In genomic region chr6:39029156-39030011, GRCh38 we compare ENCODE assay signal across 9 cellular contexts. TPM values are rescaled to one million over a fixed set of nuclear protein-coding genes. Genes with fewer than 3 reads are reported as not detected.
DNase-seq lines count a peak whose midpoint lies in the region; ATAC-seq, FAIRE-seq and TF ChIP-seq lines count a peak whose summit lies in the region.
"Had no signal": no experiment of that assay in that cellular context is flagged by ENCODE, and none has a peak within 500 bp of the region (broad histone marks: within the 10 kb centered on the region; RNA-seq: fewer than 3 reads in every experiment).

No MANE protein-coding gene starts in this region.

- H3K23ac ChIP-seq in H1 (ENCODE audit: insufficient read length) (no peak overlapping the region), neuronal stem cell (ENCODE audit: low read depth, low read length, poor library complexity) (no peak overlapping the region)

- DNase-seq in GM06990 (ENCODE audit: extremely low read depth, insufficient read length), result no peak
- peak; percentile 62 for DNase-seq in UCSD-AML1 (lab: John Stamatoyannopoulos, UW; ENCODE audit: unreplicated experiment)
- peak in 1 of 2 experiments; percentile 93 for DNase-seq in H1 (ENCODE audit: low read depth in 1 of 2, low spot score in 2 of 2)
- peak; percentile 23 for DNase-seq in neuronal stem cell (ENCODE audit: low spot score)
- DNase-seq in NCI-H1105 (lab: John Stamatoyannopoulos, UW), result no peak
- no peak for DNase-seq in T1000 (lab: John Stamatoyannopoulos, UW)

- H3K9ac ChIP-seq in H1 (replicated peaks in 1 of 4; ENCODE audit: extremely low read depth in 1 of 4, low read depth in 3 of 4, low read length in 3 of 4), result no peak overlapping the region
- no peak overlapping the region for H3K9ac ChIP-seq in neuronal stem cell (ENCODE audit: low read depth, low read length, poor library complexity)

- no peak overlapping the region for H3K56ac ChIP-seq in H1 (replicated peaks; ENCODE audit: insufficient read length, low read depth, low read length)

- TF ChIP-seq CTCF in GM06990 (IDR thresholded peaks at IDR 0.05; ENCODE audit: insufficient read depth, low read length, poor library complexity, severe bottlenecking) (peak; percentile 98), H1 (IDR thresholded peaks at IDR 0.05; ENCODE audit: control extremely low read depth in 1 of 3, insufficient read depth in 1 of 3, low read depth in 1 of 3, low read length in 3 of 3) (peak; percentile 81 to 97 (median 97))

- no peaks in the 10 kb centered on the region for H3K9me3 ChIP-seq in H1 (ENCODE audit: insufficient read depth in 2 of 2, low read depth in 1 of 2, low read length in 1 of 2)
- no peaks in the 10 kb centered on the region for H3K9me3 ChIP-seq in neuronal stem cell (replicated peaks in 1 of 2; ENCODE audit: control insufficient read depth in 2 of 2, insufficient read depth in 1 of 2, low read depth in 1 of 2, low read length in 2 of 2)

- peak; percentile 60 for FAIRE-seq in H1 (lab: Jason Lieb, UNC)

- TF ChIP-seq EP300 in H1 (IDR thresholded peaks at IDR 0.05; ENCODE audit: borderline replicate concordance in 1 of 2, low read depth in 2 of 2, low read length in 2 of 2), result no peak

- no peak overlapping the region for H2BK5ac ChIP-seq in H1 (ENCODE audit: low read depth, low read length)
- H2BK5ac ChIP-seq in neuronal stem cell (ENCODE audit: low read length), result peak overlapping the region; percentile 43

- H3K23me2 ChIP-seq in H1 (ENCODE audit: low read depth, low read length), result no peaks in the 10 kb centered on the region; the same call in 1 of the 2 replicates

- H3K4me3 ChIP-seq in GM06990 (replicated peaks; ENCODE audit: low read depth, low read length), result no peak overlapping the region
- H3K4me3 ChIP-seq in H1 (ENCODE audit: extremely low read depth in 1 of 4, insufficient read depth in 2 of 4, low read depth in 3 of 4, low read length in 4 of 4), result no peak overlapping the region
- no peak overlapping the region for H3K4me3 ChIP-seq in neuronal stem cell (ENCODE audit: low read length in 2 of 2)

- H3K36me3 ChIP-seq in GM06990 (ENCODE audit: control insufficient read depth, insufficient read depth, low read length) (no peaks in the 10 kb centered on the region), H1 (ENCODE audit: control insufficient read depth in 2 of 4, insufficient read depth in 4 of 4, low read length in 3 of 4) (no peaks in the 10 kb centered on the region), neuronal stem cell (replicated peaks in 1 of 2; ENCODE audit: control insufficient read depth in 2 of 2, insufficient read depth in 2 of 2, low read length in 2 of 2) (no peaks in the 10 kb centered on the region)

- no peak for TF ChIP-seq POLR2A in H1 (IDR thresholded peaks at IDR 0.05; ENCODE audit: control extremely low read depth in 1 of 2, low read depth in 2 of 2, low read length in 2 of 2)

- H3K4me1 ChIP-seq in H1 (replicated peaks in 1 of 4; ENCODE audit: control insufficient read depth in 3 of 4, insufficient read depth in 4 of 4, low read length in 3 of 4), result peaks cover 0 to 4% (median 0%) of the 10 kb centered on the region in 4 experiments; a peak in 1 of 7 replicates
- H3K4me1 ChIP-seq in neuronal stem cell (ENCODE audit: control insufficient read depth in 2 of 2, insufficient read depth in 1 of 2, low read depth in 1 of 2, low read length in 2 of 2), result no peaks in the 10 kb centered on the region

- CTCF ChIA-PET in H1 (lab: Charles Lee; ENCODE audit: partially characterized antibody), result interaction anchor here (0.6 to 4.9 kb wide), 27 partner anchors 8 to 281 kb away, joined by 3 to 32 read pairs (median 7); partner anchors contain the start of gene GLP1R

- 74% methylated on average over 13 of the region's 13 CpGs; no CpG with 5 or more reads in 1 of the 2 experiments for WGBS in H1 (ENCODE audit: extremely low coverage in 1 of 2, insufficient coverage in 1 of 2, insufficient read length in 1 of 2, insufficient replicate concordance in 2 of 2, low coverage in 1 of 2, low lambda C conversion rate in 2 of 2, missing lambda C conversion rate in 1 of 2), 2 experiments
- no CpG with 5 or more reads among the region's 13 CpGs for WGBS in neuronal stem cell (ENCODE audit: extremely low coverage in 2 of 2, insufficient read length in 2 of 2, insufficient replicate concordance in 1 of 2), 2 donors

- peak; percentile 60 for ATAC-seq in HG03175 (IDR thresholded peaks at IDR 0.05; ENCODE audit: unreplicated experiment)
- ATAC-seq in GM19328 (IDR thresholded peaks at IDR 0.05; ENCODE audit: unreplicated experiment), result no peak

- H2AFZ ChIP-seq in H1 (ENCODE audit: low read length) (0 out of 2 replicates have a peak overlapping the region, but pooled peaks have one; percentile 37), neuronal stem cell (ENCODE audit: low read length) (no peak overlapping the region)

- no peak overlapping the region for H4K5ac ChIP-seq in H1 (ENCODE audit: insufficient read length, low read depth, low read length)

- H2BK120ac ChIP-seq in H1 (replicated peaks; ENCODE audit: low read depth, low read length), result no peak overlapping the region
- no peak overlapping the region for H2BK120ac ChIP-seq in neuronal stem cell (ENCODE audit: low read depth, low read length)

- H2AK5ac ChIP-seq in H1 (ENCODE audit: low read depth, low read length) (no peak overlapping the region), neuronal stem cell (ENCODE audit: low read depth, low read length) (no peak overlapping the region)

- TF ChIP-seq RAD21 in H1 (IDR thresholded peaks at IDR 0.05 in 1 of 2, conservative IDR thresholded peaks at IDR 0.05 in 1 of 2; ENCODE audit: low read depth in 2 of 2, low read length in 2 of 2), result peak; percentile 70 to 79

- H3K4ac ChIP-seq in H1 (replicated peaks; ENCODE audit: insufficient read length, low read depth, low read length) (no peak overlapping the region), neuronal stem cell (ENCODE audit: low read length) (no peak overlapping the region)

- H3K18ac ChIP-seq in H1 (ENCODE audit: extremely low read depth, low read length) (no peak overlapping the region), neuronal stem cell (ENCODE audit: low read length) (no peak overlapping the region)

- H2BK15ac ChIP-seq in H1 (ENCODE audit: low read length) (no peak overlapping the region), neuronal stem cell (ENCODE audit: low read length) (no peak overlapping the region)

- no peaks in the 10 kb centered on the region for H3K79me1 ChIP-seq in H1 (ENCODE audit: low read depth, low read length)
- H3K79me1 ChIP-seq in neuronal stem cell (ENCODE audit: low read depth, low read length), result no peaks in the 10 kb centered on the region

- H4K8ac ChIP-seq in H1 (ENCODE audit: extremely low read depth, insufficient read depth, low read length), result no peak overlapping the region; the same call in 1 of the 2 replicates
- H4K8ac ChIP-seq in neuronal stem cell (ENCODE audit: low read depth, low read length), result no peak overlapping the region

- H4K91ac ChIP-seq in H1 (replicated peaks; ENCODE audit: insufficient read length, low read length), result no peak overlapping the region
- H4K91ac ChIP-seq in neuronal stem cell (ENCODE audit: low read depth, low read length, poor library complexity), result no peak overlapping the region

- H3K14ac ChIP-seq in H1 (ENCODE audit: insufficient read length) (no peak overlapping the region), neuronal stem cell (ENCODE audit: low read length) (no peak overlapping the region)

- H3K4me2 ChIP-seq in H1 (ENCODE audit: insufficient read depth in 1 of 2, low read depth in 2 of 2, low read length in 2 of 2) (no peak overlapping the region), neuronal stem cell (ENCODE audit: insufficient read depth, low read length, poor library complexity, severe bottlenecking) (no peak overlapping the region)

- no peak overlapping the region for H3K27ac ChIP-seq in H1 (ENCODE audit: low read depth, low read length)
- no peak overlapping the region for H3K27ac ChIP-seq in neuronal stem cell (replicated peaks; ENCODE audit: low read length)

- no peaks in the 10 kb centered on the region; the same call in 1 of the 2 replicates for H3K27me3 ChIP-seq in GM06990 (replicated peaks; ENCODE audit: control insufficient read depth, insufficient read depth, low read length)
- H3K27me3 ChIP-seq in H1 (replicated peaks in 1 of 4; ENCODE audit: control insufficient read depth in 3 of 4, extremely low read depth in 1 of 4, insufficient read depth in 3 of 4, low read length in 3 of 4), result no peaks in the 10 kb centered on the region; a peak in 1 of 7 replicates
- peaks cover 0 to 14% (median 0%) of the 10 kb centered on the region in 3 experiments for H3K27me3 ChIP-seq in neuronal stem cell (ENCODE audit: control insufficient read depth in 3 of 3, insufficient read depth in 3 of 3, low read depth in 1 of 3, low read length in 3 of 3)

- POLR2A ChIA-PET in H1 (lab: Charles Lee; ENCODE audit: partially characterized antibody), result no interaction called here

- H4K20me1 ChIP-seq in H1 (replicated peaks in 1 of 2; ENCODE audit: control insufficient read depth in 1 of 2, insufficient read depth in 2 of 2, low read length in 2 of 2), result no peaks in the 10 kb centered on the region

- H2BK20ac ChIP-seq in H1 (ENCODE audit: low read length), result no peak overlapping the region

- H2BK12ac ChIP-seq in H1 (ENCODE audit: low read depth, low read length) (no peak overlapping the region), neuronal stem cell (ENCODE audit: low read length) (no peak overlapping the region)

- H3K79me2 ChIP-seq in H1 (ENCODE audit: control insufficient read depth in 1 of 2, insufficient read depth in 2 of 2, low read length in 2 of 2), result no peaks in the 10 kb centered on the region

TF ChIP-seq in H1, 55 proteins besides CTCF, POLR2A, EP300 and RAD21:
- TF ChIP-seq NANOG (IDR thresholded peaks at IDR 0.05; ENCODE audit: insufficient read depth, low read depth, low read length, poor library complexity, severe bottlenecking) (peak; percentile 18), SP2 (IDR thresholded peaks at IDR 0.05; ENCODE audit: low read length) (no peak), YY1 (IDR thresholded peaks at IDR 0.05; ENCODE audit: low read depth, low read length) (peak; percentile 28; the same call in 1 of the 2 replicates)

RNA-seq across cellular contexts. Expression of gene GLP1R, which starts 19.2 kb away (rescaled TPM):
- 2.6 and 3.0 TPM in 2 replicates for total RNA-seq in H1 (2021; fragmentation: NEBNext Ultra II Directional; extraction: Animal tissue kit (Norgen Biotek cat#: 25700))
- 2.7 TPM in 2 replicates for polyA plus RNA-seq in H1 (2011; rRNA removed)
- polyA plus RNA-seq in H1 (2011; cell fraction: cytosol; rRNA removed), result 3.2 TPM
- 7.3 TPM for polyA plus RNA-seq in H1 (2011; cell fraction: nucleus; rRNA removed)
- polyA plus RNA-seq in H1 (2012, experiment 1 of 2), result 1.9 to 2.3 TPM (median 2.2 TPM) in 4 replicates
- 0.79 TPM for polyA plus RNA-seq in H1 (2012, experiment 2 of 2)
- 1.9 TPM for polyA plus RNA-seq in H1 (2013, experiment 1 of 2)
- 2.1 TPM for polyA plus RNA-seq in H1 (2013, experiment 2 of 2)
- polyA minus RNA-seq in H1 (2011; rRNA and poly(A)+ RNA removed), result 5.1 and 6.2 TPM in 2 replicates
- polyA minus RNA-seq in H1 (2011; cell fraction: cytosol; rRNA and poly(A)+ RNA removed), result 1.5 TPM
- polyA minus RNA-seq in H1 (2011; cell fraction: nucleus; rRNA and poly(A)+ RNA removed), result 3.6 TPM
- 0.92 TPM for polyA plus RNA-seq in neuronal stem cell (2013, experiment 1 of 2)
- 0.86 TPM for polyA plus RNA-seq in neuronal stem cell (2013, experiment 2 of 2)
- total RNA-seq: T-helper 2 cell treated with Interferon-gamma antibody and Interleukin-4, amounts not matched to agents 100 ng/mL and 5 ng/mL, for 36 hours had no signal

Comparison
In these comparisons a context has a peak if more than half of its experiments do, and no peak if none do; other contexts are left out.
1. DNase-seq: peak in UCSD-AML1 (single experiment) and neuronal stem cell (single experiment); none in GM06990 (single experiment), NCI-H1105 (single experiment) and T1000 (single experiment).